20 cellular contexts compared by ENCODE assay signal in genomic region chr15:42749266-42749665, GRCh38.
"Had no signal": no experiment of that assay in that cellular context is flagged by ENCODE, and none has a peak within 500 bp of the region (broad histone marks: within the 10 kb centered on the region; RNA-seq: fewer than 3 reads in every experiment).

No MANE protein-coding gene starts in this region.

- H3K9me3 ChIP-seq: esophagus muscularis mucosa, gastroesophageal sphincter, lower lobe of right lung, sigmoid colon, upper lobe of left lung had no signal

- ATAC-seq: effector memory CD8-positive, alpha-beta T cell; gastroesophageal sphincter; left cardiac atrium; lower lobe of right lung had no signal

- H3K4me3 ChIP-seq: esophagus muscularis mucosa, gastroesophageal sphincter, left ventricle myocardium inferior, lower lobe of right lung, right atrium auricular region, sigmoid colon, suprapubic skin, tibial artery, upper lobe of left lung, uterus had no signal

- DNase-seq: effector memory CD8-positive, alpha-beta T cell; foreskin fibroblast; kidney; left cardiac atrium; left ventricle myocardium inferior; lower lobe of right lung; midbrain; naive B cell; sigmoid colon; small intestine; stimulated activated CD4-positive, alpha-beta T cell treated with anti-CD3 and anti-CD28 coated beads, Interleukin-2, amount 100 ng/mL, for 48 hours; stimulated activated naive CD4-positive, alpha-beta T cell treated with Interleukin-2 at 50 U/mL for 16 hours; tibial artery; upper lobe of left lung; uterus had no signal

- H3K27me3 ChIP-seq: esophagus muscularis mucosa, gastroesophageal sphincter, right atrium auricular region, sigmoid colon, suprapubic skin, tibial artery, upper lobe of left lung, uterus had no signal

- H3K36me3 ChIP-seq: uterus had no signal

- H3K27ac ChIP-seq: epithelial cell of prostate, esophagus muscularis mucosa, gastroesophageal sphincter, left ventricle myocardium inferior, lower lobe of right lung, right atrium auricular region, sigmoid colon, suprapubic skin, tibial artery, upper lobe of left lung, uterus had no signal

- H3K4me1 ChIP-seq: esophagus muscularis mucosa, gastroesophageal sphincter, left ventricle myocardium inferior, lower lobe of right lung, right atrium auricular region, sigmoid colon, suprapubic skin, tibial artery, upper lobe of left lung, uterus had no signal
